Comparison of ENCODE assay signal across 9 cellular contexts in the genomic region with DNA sequence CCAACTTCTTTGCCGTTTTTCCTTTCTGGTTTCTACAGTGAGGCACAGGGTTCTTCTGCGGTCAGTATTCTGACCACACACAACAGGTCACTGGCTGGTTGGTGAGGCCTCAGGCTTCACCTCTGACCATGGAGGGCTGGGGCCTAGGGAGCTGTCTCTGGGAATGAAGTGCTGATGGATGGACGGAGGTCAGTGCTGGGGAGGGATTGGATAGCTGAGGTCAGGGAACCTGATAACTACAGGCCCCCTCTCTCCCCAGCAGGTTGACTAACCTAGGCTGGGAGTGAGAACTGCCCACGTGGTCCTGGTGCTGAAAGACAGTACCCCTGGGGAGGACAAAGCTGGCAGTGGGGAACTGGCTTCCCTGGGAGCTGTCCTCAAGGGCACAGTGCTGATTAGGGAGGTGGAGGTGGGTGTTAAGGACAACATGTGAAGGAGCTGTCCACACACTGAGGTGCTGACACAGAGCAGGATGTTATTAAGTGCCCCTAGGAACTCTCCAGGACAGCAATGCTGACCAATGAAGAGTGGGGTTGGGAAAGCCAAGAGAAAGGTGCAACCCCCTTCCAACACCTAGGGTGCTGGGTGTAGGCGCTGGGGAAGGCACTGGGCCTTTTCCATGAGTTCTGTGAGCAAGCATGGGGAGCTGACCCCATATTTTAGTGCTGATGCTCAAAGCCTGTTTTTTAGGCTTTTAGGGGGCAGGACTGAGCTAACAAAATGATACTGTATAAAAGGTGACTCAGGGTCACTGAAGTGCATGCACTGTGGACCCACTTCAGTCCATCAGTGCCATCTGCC. TPM values are rescaled to one million over a fixed set of nuclear protein-coding genes. Genes with fewer than 3 reads are reported as not detected.
DNase-seq lines count a peak whose midpoint lies in the region; ATAC-seq and TF ChIP-seq lines count a peak whose summit lies in the region.
"Had no signal": no experiment of that assay in that cellular context is flagged by ENCODE, and none has a peak within 500 bp of the region (broad histone marks: within the 10 kb centered on the region; RNA-seq: fewer than 3 reads in every experiment).

No MANE protein-coding gene starts in this region.

- no peak overlapping the region for H3K9ac ChIP-seq in Karpas-422 (ENCODE audit: low read length)

- H3K79me2 ChIP-seq in Karpas-422 (ENCODE audit: low read length), result no peaks in the 10 kb centered on the region

- H3K4me1 ChIP-seq in Karpas-422 (ENCODE audit: low read length), result peaks cover 43% of the 10 kb centered on the region

- no peaks in the 10 kb centered on the region for H3K27me3 ChIP-seq in Karpas-422 (ENCODE audit: low read length)

- H4K20me1 ChIP-seq in Karpas-422 (ENCODE audit: insufficient read depth, low read depth, low read length), result no peaks in the 10 kb centered on the region; the same call in 1 of the 2 replicates

- no peak overlapping the region for H3K27ac Mint-ChIP-seq in activated CD4-positive, alpha-beta memory T cell treated with anti-CD3 and anti-CD28 coated beads, Interleukin-2, amount 10 ng/mL, durations not matched to agents 7 days and 5 days
- H3K27ac Mint-ChIP-seq: nephron had no signal

- no peak for ATAC-seq in HG03460 (IDR thresholded peaks at IDR 0.05; ENCODE audit: unreplicated experiment)

- H3K4me3 ChIP-seq in Karpas-422 (ENCODE audit: low read length), result no peak overlapping the region
- no peak overlapping the region for H3K4me3 ChIP-seq in fibroblast of pulmonary artery (replicated peaks; ENCODE audit: low read depth, low read length)
- H3K4me3 ChIP-seq in retinal pigment epithelial cell (ENCODE audit: low read length), result no peak overlapping the region

- no peak overlapping the region for H3K4me2 ChIP-seq in Karpas-422 (ENCODE audit: low read depth, low read length, poor library complexity, severe bottlenecking)

- no peaks in the 10 kb centered on the region for H3K4me1 Mint-ChIP-seq in activated CD4-positive, alpha-beta memory T cell treated with anti-CD3 and anti-CD28 coated beads, Interleukin-2, amount 10 ng/mL, durations not matched to agents 7 days and 5 days
- H3K4me1 Mint-ChIP-seq: nephron had no signal

- no peaks in the 10 kb centered on the region for H3K36me3 Mint-ChIP-seq in activated CD4-positive, alpha-beta memory T cell treated with anti-CD3 and anti-CD28 coated beads, Interleukin-2, amount 10 ng/mL, durations not matched to agents 7 days and 5 days (ENCODE audit: low read depth)

- no peak overlapping the region for H3K4me3 Mint-ChIP-seq in activated CD4-positive, alpha-beta memory T cell treated with anti-CD3 and anti-CD28 coated beads, Interleukin-2, amount 10 ng/mL, durations not matched to agents 7 days and 5 days
- H3K4me3 Mint-ChIP-seq: nephron had no signal

- POLR2A ChIA-PET in activated CD4-positive, alpha-beta memory T cell treated with anti-CD3 and anti-CD28 coated beads, Interleukin-2, amount 10 ng/mL, durations not matched to agents 7 days and 5 days (lab: Charles Lee), result interaction anchor here (1.2 kb wide), 1 partner anchor 139 kb away, joined by 3 read pairs; a partner anchor contains a TSS

- CTCF ChIA-PET in activated CD4-positive, alpha-beta memory T cell treated with anti-CD3 and anti-CD28 coated beads, Interleukin-2, amount 10 ng/mL, durations not matched to agents 7 days and 5 days (lab: Charles Lee), result interaction anchor here (0.8 kb wide), 1 partner anchor 23 kb away, joined by 4 read pairs; no protein-coding TSS in a partner anchor

- H3K36me3 ChIP-seq in Karpas-422 (ENCODE audit: insufficient read depth, low read length), result no peaks in the 10 kb centered on the region

- peaks cover 9% of the 10 kb centered on the region for H3K27me3 Mint-ChIP-seq in activated CD4-positive, alpha-beta memory T cell treated with anti-CD3 and anti-CD28 coated beads, Interleukin-2, amount 10 ng/mL, durations not matched to agents 7 days and 5 days

- H3K9me3 Mint-ChIP-seq in activated CD4-positive, alpha-beta memory T cell treated with anti-CD3 and anti-CD28 coated beads, Interleukin-2, amount 10 ng/mL, durations not matched to agents 7 days and 5 days, result no peaks in the 10 kb centered on the region
- H3K9me3 Mint-ChIP-seq: nephron had no signal

- TF ChIP-seq CTCF in fibroblast of pulmonary artery (IDR thresholded peaks at IDR 0.05; ENCODE audit: low read length, missing control alignments), result no peak
- TF ChIP-seq CTCF in retinal pigment epithelial cell (conservative IDR thresholded peaks at IDR 0.05; ENCODE audit: low read depth, low read length), result no peak

- H3K27ac ChIP-seq in Karpas-422 (ENCODE audit: low read length), result no peak overlapping the region

- H2AFZ ChIP-seq in Karpas-422 (ENCODE audit: low read length), result no peak overlapping the region

- H3K9me2 ChIP-seq in Karpas-422 (replicated peaks; ENCODE audit: insufficient read depth, low read length), result no peaks in the 10 kb centered on the region

- DNase-seq in ELF-1 (ENCODE audit: low read depth, low spot score) (peak; percentile 97), Karpas-422 (peak; percentile 95), fibroblast of pulmonary artery (ENCODE audit: low read depth) (peak; percentile 83), retinal pigment epithelial cell (ENCODE audit: low read depth) (peak; percentile 75), NCI-H2227 treated with DMSO at 0.1 percent for 48 hours (lab: John Stamatoyannopoulos, UW) (no peak), middle frontal gyrus (ENCODE audit: extremely low spot score, low spot score) (no peak)
- DNase-seq in activated CD4-positive, alpha-beta memory T cell treated with anti-CD3 and anti-CD28 coated beads, Interleukin-2, amount 10 ng/mL, durations not matched to agents 7 days and 5 days, result peak; percentile 70

- H3K9me3 ChIP-seq in Karpas-422 (ENCODE audit: low read length), result no peaks in the 10 kb centered on the region

RNA-seq across cellular contexts. Expression of a gene that starts 45.2 kb away (rescaled TPM):
- 0.11 and 0.22 TPM in 2 replicates for total RNA-seq in Karpas-422 (2014; rRNA removed; shearing (Covaris generic); ENCODE audit: low replicate concordance)
- not detected for total RNA-seq in activated CD4-positive, alpha-beta memory T cell treated with anti-CD3 and anti-CD28 coated beads, Interleukin-2, amount 10 ng/mL, durations not matched to agents 7 days and 5 days

Comparison
In these comparisons a context has a peak if more than half of its experiments do, and no peak if none do; other contexts are left out.
1. DNase-seq: peak in ELF-1 (single experiment), Karpas-422 (single experiment), activated CD4-positive, alpha-beta memory T cell treated with anti-CD3 and anti-CD28 coated beads, Interleukin-2, amount 10 ng/mL, durations not matched to agents 7 days and 5 days (single experiment), fibroblast of pulmonary artery (single experiment) and retinal pigment epithelial cell (single experiment); none in NCI-H2227 treated with DMSO at 0.1 percent for 48 hours (single experiment) and middle frontal gyrus (single experiment).